28 cellular contexts compared by ENCODE assay signal in genomic region chr9:72718503-72718902, GRCh38.
A peak's percentile ranks its signal among the peaks of the same experiment; 100 is the strongest.
DNase-seq lines count a peak whose midpoint lies in the region; ATAC-seq, FAIRE-seq and TF ChIP-seq lines count a peak whose summit lies in the region.
"Had no signal": no experiment of that assay in that cellular context is flagged by ENCODE, and none has a peak within 500 bp of the region (broad histone marks: within the 10 kb centered on the region; RNA-seq: fewer than 3 reads in every experiment).

No MANE protein-coding gene starts in this region.

- H3K36me3 ChIP-seq in K562 (ENCODE audit: control insufficient read depth, insufficient read depth, low read length) = no peaks in the 10 kb centered on the region
- H3K36me3 ChIP-seq in small intestine (ENCODE audit: control insufficient read depth in 2 of 2, insufficient read depth in 2 of 2, low read length in 2 of 2) = no peaks in the 10 kb centered on the region
- H3K36me3 ChIP-seq: left ventricle myocardium inferior, thyroid gland had no signal

- H3K4me1 Mint-ChIP-seq in T-helper 2 cell treated with Interferon-gamma antibody and Interleukin-4, amounts not matched to agents 5 μg/mL and 100 μg/mL, for 36 hours (ENCODE audit: low read depth) = no peaks in the 10 kb centered on the region
- H3K4me1 Mint-ChIP-seq: CD4-positive, alpha-beta memory T cell; IgD-negative memory B cell; immature natural killer cell; nephron had no signal

- no peak overlapping the region for H3K4me3 Mint-ChIP-seq in T-helper 2 cell treated with Interferon-gamma antibody and Interleukin-4, amounts not matched to agents 5 μg/mL and 100 μg/mL, for 36 hours
- H3K4me3 Mint-ChIP-seq: activated CD4-positive, alpha-beta memory T cell treated with anti-CD3 and anti-CD28 coated beads for 36 hours; activated naive CD4-positive, alpha-beta T cell treated with anti-CD3 and anti-CD28 coated beads for 36 hours; CD4-positive, alpha-beta memory T cell; IgD-negative memory B cell; immature natural killer cell; nephron had no signal

- H3K4me3 ChIP-seq in GM12865 (ENCODE audit: low read depth, low read length) = no peak overlapping the region
- H3K4me3 ChIP-seq in K562 = no peak overlapping the region
- H3K4me3 ChIP-seq in small intestine (ENCODE audit: low read depth in 1 of 2, low read length in 2 of 2) = no peak overlapping the region
- H3K4me3 ChIP-seq: left ventricle myocardium inferior, skin epidermis, thyroid gland had no signal

- no peaks in the 10 kb centered on the region for H3K4me1 ChIP-seq in K562 (replicated peaks in 1 of 2; ENCODE audit: control insufficient read depth in 2 of 2, insufficient read depth in 2 of 2, low read length in 2 of 2)
- H3K4me1 ChIP-seq in small intestine (ENCODE audit: control insufficient read depth in 2 of 2, insufficient read depth in 1 of 2, low read depth in 1 of 2, low read length in 1 of 2) = no peaks in the 10 kb centered on the region
- H3K4me1 ChIP-seq: left ventricle myocardium inferior, thyroid gland had no signal

- ATAC-seq in K562 = no peak

- H3K9ac ChIP-seq in K562 (ENCODE audit: insufficient read depth in 1 of 2, low read depth in 2 of 2, low read length in 2 of 2) = no peak overlapping the region

- no peaks in the 10 kb centered on the region for H3K27me3 Mint-ChIP-seq in T-helper 2 cell treated with Interferon-gamma antibody and Interleukin-4, amounts not matched to agents 5 μg/mL and 100 μg/mL, for 36 hours (ENCODE audit: low read depth)
- H3K27me3 Mint-ChIP-seq: progenitor cell of endocrine pancreas had no signal

- no peak overlapping the region for H3K27ac Mint-ChIP-seq in T-helper 2 cell treated with Interferon-gamma antibody and Interleukin-4, amounts not matched to agents 5 μg/mL and 100 μg/mL, for 36 hours
- H3K27ac Mint-ChIP-seq: activated CD4-positive, alpha-beta memory T cell treated with anti-CD3 and anti-CD28 coated beads for 36 hours; activated naive CD4-positive, alpha-beta T cell treated with anti-CD3 and anti-CD28 coated beads for 36 hours; CD4-positive, alpha-beta memory T cell; IgD-negative memory B cell; immature natural killer cell; nephron; progenitor cell of endocrine pancreas had no signal

- POLR2A ChIA-PET in K562 (lab: Yijun Ruan, JAX) = no interaction called here

- H2AFZ ChIP-seq in K562 (ENCODE audit: low read depth, low read length) = no peak overlapping the region

- no peak for TF ChIP-seq POLR2A in K562 (conservative IDR thresholded peaks at IDR 0.05)

- DNase-seq in COLO668 (lab: John Stamatoyannopoulos, UW; ENCODE audit: unreplicated experiment) (peak; percentile 2), GM12865 (ENCODE audit: low read depth) (peak; percentile 16), NAMALWA (ENCODE audit: low spot score) (peak; percentile 25), K562 (ENCODE audit: extremely low read depth in 1 of 4, low spot score in 3 of 4) (peak in 1 of 4 experiments; percentile 16), small intestine (no peak), COR-L47 (lab: John Stamatoyannopoulos, UW) (no peak)
- no peak for DNase-seq in T-helper 2 cell treated with Interferon-gamma antibody and Interleukin-4, amounts not matched to agents 5 μg/mL and 100 μg/mL, for 36 hours (ENCODE audit: low spot score)
- DNase-seq: activated CD4-positive, alpha-beta memory T cell treated with anti-CD3 and anti-CD28 coated beads for 36 hours; activated naive CD4-positive, alpha-beta T cell treated with anti-CD3 and anti-CD28 coated beads for 36 hours; activated T-cell treated with anti-CD3 and anti-CD28 coated beads, Interleukin-2, amount 50 U/mL, for 1 hour; amygdala; CD4-positive, alpha-beta memory T cell; cortex of kidney; DMS79; head of caudate nucleus; immature natural killer cell; left ventricle myocardium inferior; NCI-H2029 treated with DMSO at 0.1 percent for 48 hours; SHP77 treated with DMSO at 0.1 percent for 48 hours; stimulated activated CD4-positive, alpha-beta T cell treated with anti-CD3 and anti-CD28 coated beads, Interleukin-2, amount 100 ng/mL, for 48 hours; stimulated activated naive CD4-positive, alpha-beta T cell treated with Interleukin-2 at 50 U/mL for 16 hours; T-helper 1 cell had no signal

- in situ Hi-C loops in K562 (cut with MboI) = no loop called here

- H4K20me1 ChIP-seq in K562 (replicated peaks; ENCODE audit: control insufficient read depth, insufficient read depth, low read length) = no peaks in the 10 kb centered on the region

- no peaks in the 10 kb centered on the region for H3K79me2 ChIP-seq in K562 (ENCODE audit: control insufficient read depth, insufficient read depth, low read length)

- no peak overlapping the region for H3K4me2 ChIP-seq in K562 (ENCODE audit: insufficient read depth, low read length)

- H3K9me3 ChIP-seq in K562 (replicated peaks; ENCODE audit: control insufficient read depth, insufficient read depth, low read depth, low read length) (no peaks in the 10 kb centered on the region), small intestine (ENCODE audit: control insufficient read depth, low read depth) (no peaks in the 10 kb centered on the region)
- H3K9me3 ChIP-seq: thyroid gland had no signal

- CTCF ChIA-PET in K562 (lab: Yijun Ruan, JAX; ENCODE audit: low intra/inter-chr PET ratio) = no interaction called here

- no peaks in the 10 kb centered on the region for H3K9me3 Mint-ChIP-seq in T-helper 2 cell treated with Interferon-gamma antibody and Interleukin-4, amounts not matched to agents 5 μg/mL and 100 μg/mL, for 36 hours
- H3K9me3 Mint-ChIP-seq: activated CD4-positive, alpha-beta memory T cell treated with anti-CD3 and anti-CD28 coated beads for 36 hours had no signal

- no peaks in the 10 kb centered on the region for H3K9me1 ChIP-seq in K562 (ENCODE audit: control insufficient read depth, insufficient read depth, low read length)

- 6% methylated on average over 3 of the region's 3 CpGs for WGBS in K562 (ENCODE audit: insufficient coverage, low coverage, missing lambda C conversion rate)
- 80 to 85% (median 82%) methylated on average over 3 of the region's 3 CpGs for WGBS in small intestine, 3 donors

- H3K36me3 Mint-ChIP-seq in T-helper 2 cell treated with Interferon-gamma antibody and Interleukin-4, amounts not matched to agents 5 μg/mL and 100 μg/mL, for 36 hours (ENCODE audit: low read depth) = no peaks in the 10 kb centered on the region
- H3K36me3 Mint-ChIP-seq: activated CD4-positive, alpha-beta memory T cell treated with anti-CD3 and anti-CD28 coated beads for 36 hours; CD4-positive, alpha-beta memory T cell; IgD-negative memory B cell; immature natural killer cell had no signal

- no TSS peak for BruUV-seq in K562 (replicated peaks; lab: Mats Ljungman, UMichigan)

- H3K27me3 ChIP-seq in K562 (ENCODE audit: control insufficient read depth in 2 of 2, insufficient read depth in 2 of 2, low read length in 2 of 2) (no peaks in the 10 kb centered on the region), small intestine (ENCODE audit: control insufficient read depth in 2 of 2, insufficient read depth in 2 of 2, low read length in 2 of 2) (no peaks in the 10 kb centered on the region)
- H3K27me3 ChIP-seq: thyroid gland had no signal

- intact Hi-C loops in K562 (cut with micrococcal nuclease) = no loop called here

- no peak for TF ChIP-seq RAD21 in K562 (CRISPR knock-in tag; conservative IDR thresholded peaks at IDR 0.05 in 1 of 2, IDR thresholded peaks at IDR 0.05 in 1 of 2)

- no peak for TF ChIP-seq EP300 in K562 (IDR thresholded peaks at IDR 0.05; ENCODE audit: low read length)

- TF ChIP-seq CTCF in GM12865 (IDR thresholded peaks at IDR 0.05; ENCODE audit: insufficient read depth, low read depth, low read length, missing control alignments) = no peak
- TF ChIP-seq CTCF in K562 (IDR thresholded peaks at IDR 0.05 in 2 of 3, conservative IDR thresholded peaks at IDR 0.05 in 1 of 3; ENCODE audit: insufficient read depth in 2 of 3, low read depth in 1 of 3, low read length in 3 of 3) = peak in 1 of 3 experiments; percentile 16; a peak in 1 of 6 replicates

- H3K27ac ChIP-seq in K562 (ENCODE audit: extremely low read depth, low read depth, low read length) = no peak overlapping the region
- H3K27ac ChIP-seq in small intestine (ENCODE audit: low read depth in 1 of 2, low read length in 1 of 2) = no peak overlapping the region
- H3K27ac ChIP-seq: left ventricle myocardium inferior, skin epidermis, thyroid gland had no signal

- FAIRE-seq in K562 (lab: Jason Lieb, UNC) (no peak), small intestine (lab: Jason Lieb, UNC) (no peak)
- FAIRE-seq: endometrium had no signal

TF ChIP-seq in K562, 482 proteins besides CTCF, POLR2A, EP300 and RAD21:
- TF ChIP-seq E2F1 (CRISPR knock-in tag; IDR thresholded peaks at IDR 0.05) (no peak), NFIC (IDR thresholded peaks at IDR 0.05) (peak; percentile 75)

Comparison
In these comparisons a context has a peak if more than half of its experiments do, and no peak if none do; other contexts are left out.
1. DNase-seq: peak in COLO668 (single experiment), GM12865 (single experiment) and NAMALWA (single experiment); none in small intestine (single experiment), T-helper 2 cell treated with Interferon-gamma antibody and Interleukin-4, amounts not matched to agents 5 μg/mL and 100 μg/mL, for 36 hours (single experiment) and COR-L47 (single experiment).